In the genomic region with DNA sequence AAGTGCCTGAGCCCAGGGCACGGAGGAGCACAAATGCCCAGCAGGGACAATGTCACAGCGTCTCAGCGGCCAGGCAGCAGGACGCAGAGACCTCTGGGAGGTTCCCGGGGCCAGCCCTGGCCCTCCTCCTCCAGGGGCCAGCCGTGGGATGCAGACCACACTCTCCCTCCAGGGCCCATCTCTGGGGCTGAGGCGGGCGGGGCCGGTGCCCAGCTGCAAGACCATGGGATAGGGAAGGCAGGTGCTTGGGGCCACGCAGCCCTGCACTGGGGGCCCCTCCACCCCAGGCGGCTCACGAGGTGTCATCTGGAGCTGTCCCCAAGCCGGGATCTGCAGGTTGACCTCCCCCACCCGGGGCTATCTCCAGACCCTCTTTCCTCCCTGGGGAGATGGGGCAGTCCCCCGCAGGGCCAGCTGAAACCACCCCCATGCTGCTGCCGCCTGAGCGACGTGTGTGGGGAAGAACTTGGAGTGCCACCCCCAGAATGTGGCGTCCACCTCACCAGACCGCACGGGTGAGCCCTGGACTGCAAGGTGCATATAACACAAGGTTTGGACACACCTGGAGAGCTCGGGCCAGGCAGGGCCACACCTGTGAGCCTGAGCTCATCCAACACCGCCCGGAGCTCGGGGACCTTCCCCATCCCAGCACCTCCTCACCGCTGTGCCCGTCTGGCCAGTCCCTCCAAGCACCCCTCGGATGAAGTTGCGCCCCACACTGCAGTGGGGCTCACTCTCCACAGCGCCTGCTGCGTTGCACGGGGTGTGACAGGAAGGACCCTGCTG, we compare ENCODE assay signal across 1 cellular context.
TF ChIP-seq lines count a peak whose summit lies in the region.

No MANE protein-coding gene starts in this region.

TF ChIP-seq in H1, 55 proteins besides CTCF, POLR2A, EP300 and RAD21:
- no peak for TF ChIP-seq TAF1 (IDR thresholded peaks at IDR 0.05; ENCODE audit: low read depth, low read length)
- no peak for TF ChIP-seq CTBP2 (IDR thresholded peaks at IDR 0.05; ENCODE audit: borderline replicate concordance, insufficient read depth, insufficient read length, low read length)
- no peak for TF ChIP-seq TCF12 (IDR thresholded peaks at IDR 0.05; ENCODE audit: low read depth, low read length)
- TF ChIP-seq JUND (IDR thresholded peaks at IDR 0.05; ENCODE audit: low read length) = no peak
